In the genomic region with DNA sequence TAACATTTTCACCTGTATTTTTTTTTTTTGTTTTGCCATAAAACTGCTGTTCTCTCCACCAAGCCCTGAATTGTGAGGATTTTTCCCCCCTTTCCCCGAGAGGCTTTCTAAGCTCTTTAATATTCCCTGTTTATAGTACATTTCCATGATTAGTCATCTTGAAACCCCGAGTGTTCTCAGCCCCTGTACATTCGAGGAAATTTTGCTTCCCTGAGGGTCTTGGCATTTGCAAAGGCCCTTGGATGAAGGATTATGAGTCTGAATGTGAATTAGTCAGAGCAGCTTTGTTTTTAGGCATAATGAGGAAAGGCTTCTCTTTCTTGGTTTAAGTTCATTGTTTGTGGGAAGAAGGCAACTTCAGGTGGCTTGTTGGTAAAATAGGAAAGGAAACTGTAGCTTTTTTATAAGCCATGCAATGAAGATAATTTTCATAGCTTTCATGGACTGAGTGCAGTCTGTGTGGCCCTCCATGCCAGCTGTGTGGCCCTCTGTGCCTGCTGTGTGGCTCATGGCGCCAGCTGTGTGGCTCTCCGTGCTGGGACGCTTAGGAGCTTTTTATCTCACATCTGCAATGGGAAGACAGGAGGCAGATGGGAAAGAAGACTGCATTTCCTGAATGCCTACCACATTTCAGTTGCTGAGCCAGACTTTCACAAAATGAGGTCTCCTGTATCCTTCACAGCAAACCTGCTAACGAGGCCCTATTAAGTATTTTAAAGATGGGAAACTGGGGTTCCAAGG, we compare ENCODE assay signal across 1 cellular context.
TF ChIP-seq lines count a peak whose summit lies in the region.

No MANE protein-coding gene starts in this region.

TF ChIP-seq in H1, 55 proteins besides CTCF, POLR2A, EP300 and RAD21 (continued from another document):
- TF ChIP-seq FOSL1 (IDR thresholded peaks at IDR 0.05; ENCODE audit: insufficient read depth, low read depth, low read length), result no peak
